In the genomic region with DNA sequence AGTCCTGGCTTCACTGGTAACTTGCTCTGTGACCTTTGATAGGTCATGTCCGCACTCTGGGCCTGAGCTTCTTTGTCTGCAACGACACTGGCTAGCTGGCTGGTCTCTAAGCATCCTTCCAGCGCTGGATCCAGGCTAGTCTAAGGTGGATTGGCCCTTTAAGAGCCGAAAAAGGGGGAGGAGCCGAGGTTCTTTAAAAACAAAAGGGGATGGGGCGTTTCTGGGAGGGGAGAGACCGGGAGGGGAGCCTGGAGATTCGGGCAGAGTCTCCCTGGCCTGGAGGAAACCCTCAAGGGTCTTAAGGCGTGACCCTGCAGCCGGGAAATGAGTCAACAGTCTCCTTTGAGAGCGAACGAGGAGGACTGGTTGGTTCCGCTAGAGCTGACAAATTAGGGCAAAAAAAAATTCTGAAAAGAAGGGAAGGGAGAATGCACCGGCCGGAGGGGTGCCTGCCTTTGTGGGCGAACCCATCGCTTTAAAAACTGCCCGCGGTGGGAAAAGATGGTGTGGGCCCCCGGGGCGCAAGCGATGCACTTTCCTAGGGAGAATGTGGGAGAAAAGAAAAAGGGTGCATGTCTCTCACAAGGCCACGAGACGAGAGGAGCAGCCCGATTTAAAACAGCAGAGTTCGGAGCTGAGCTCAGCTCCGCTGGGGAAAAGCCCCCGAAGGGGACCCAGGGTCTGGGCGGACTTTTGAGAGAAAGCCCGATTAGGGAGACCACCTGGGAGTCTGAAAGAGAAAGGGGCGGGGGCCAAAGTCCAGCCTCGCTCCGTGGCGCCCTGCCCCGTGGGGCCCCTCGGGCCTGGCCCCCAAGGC, we compare ENCODE assay signal across 8 cellular contexts. TPM values are rescaled to one million over a fixed set of nuclear protein-coding genes. Genes with fewer than 3 reads are reported as not detected.
DNase-seq lines count a peak whose midpoint lies in the region; ATAC-seq and TF ChIP-seq lines count a peak whose summit lies in the region.

No MANE protein-coding gene starts in this region.

- H3K9me3 ChIP-seq in left lung: no peaks in the 10 kb centered on the region

- peaks cover 0 to 14% of the 10 kb centered on the region in 2 donors for H3K36me3 ChIP-seq in left lung

- CTCF ChIA-PET in activated B cell treated with CpG ODN at 0.5 μM for 24 hours (lab: Charles Lee): interaction anchor here (0.7 to 2.4 kb wide), 15 partner anchors 11 to 385 kb away, joined by 3 to 17 read pairs (median 3); a partner anchor contains a TSS

- peaks cover 5% of the 10 kb centered on the region for H3K36me3 Mint-ChIP-seq in activated B cell treated with CpG ODN at 0.5 μM for 24 hours (ENCODE audit: low read depth)

- intact Hi-C loops in activated B cell treated with CpG ODN at 0.5 μM for 24 hours (cut with micrococcal nuclease): loop anchor here (1.0 to 5.0 kb wide), 7 partner anchors 71 to 535 kb away; a partner anchor contains a TSS
- intact Hi-C loops in left lung (cut with DNase I): loop anchor here in 1 of 2 donors (10.0 kb wide), 1 partner anchor 177 kb away; no protein-coding TSS in a partner anchor

- H3K27me3 Mint-ChIP-seq in activated B cell treated with CpG ODN at 0.5 μM for 24 hours: peaks cover 3% of the 10 kb centered on the region

- H3K4me3 Mint-ChIP-seq in activated B cell treated with CpG ODN at 0.5 μM for 24 hours: peak overlapping the region; percentile 94

- no peak for TF ChIP-seq CTCF in GM20000 (IDR thresholded peaks at IDR 0.05; ENCODE audit: extremely low read depth, missing control alignments)
- TF ChIP-seq CTCF in activated B cell treated with CpG ODN at 0.5 μM for 24 hours (IDR thresholded peaks at IDR 0.05): no peak
- no peak for TF ChIP-seq CTCF in left lung (IDR thresholded peaks at IDR 0.05)

- H3K27ac Mint-ChIP-seq in activated B cell treated with CpG ODN at 0.5 μM for 24 hours: peak overlapping the region; percentile 83

- H3K27me3 ChIP-seq in left lung: peaks cover 0 to 31% of the 10 kb centered on the region in 2 donors

- ATAC-seq in activated B cell treated with CpG ODN at 0.5 μM for 24 hours (ENCODE audit: low read depth) (peak; percentile 19), left lung (peak; percentile 46), GM21526 (IDR thresholded peaks at IDR 0.05; ENCODE audit: low FRiP score, unreplicated experiment) (no peak)

- peaks cover 11% of the 10 kb centered on the region for H3K4me1 Mint-ChIP-seq in activated B cell treated with CpG ODN at 0.5 μM for 24 hours

- peak overlapping the region; percentile 72 to 74 for H3K27ac ChIP-seq in left lung

- peak overlapping the region; percentile 79 to 82 for H3K4me3 ChIP-seq in left lung

- H3K4me1 ChIP-seq in left lung: peaks cover 4 to 36% of the 10 kb centered on the region in 2 donors

- DNase-seq in AML-193 (lab: John Stamatoyannopoulos, UW) (peak; percentile 23 to 33), GM20000 (ENCODE audit: low spot score) (peak; percentile 82), NCI-H2196 (lab: John Stamatoyannopoulos, UW; ENCODE audit: unreplicated experiment) (peak; percentile 61), activated B cell treated with CpG ODN at 0.5 μM for 24 hours (peak; percentile 35), left lung (peak in 1 of 2 donors; percentile 62)
- peak; percentile 33 for DNase-seq in effector CD4-positive, alpha-beta T cell
- DNase-seq in stimulated activated CD4-positive, alpha-beta T cell treated with anti-CD3 and anti-CD28 coated beads, Interleukin-2, amount 100 ng/mL, for 48 hours: peak; percentile 21 to 32

- POLR2A ChIA-PET in activated B cell treated with CpG ODN at 0.5 μM for 24 hours (lab: Charles Lee): interaction anchor here (0.6 to 3.8 kb wide), 3 partner anchors 70 to 1835 kb away, joined by 3 to 21 read pairs (median 3); a partner anchor contains a TSS

- H3K9me3 Mint-ChIP-seq in activated B cell treated with CpG ODN at 0.5 μM for 24 hours: no peaks in the 10 kb centered on the region

RNA-seq across cellular contexts. Expression of a gene that starts 1.0 kb away (rescaled TPM):
- total RNA-seq in activated B cell treated with CpG ODN at 0.5 μM for 24 hours (11.2 and 12.5 TPM in 2 replicates), left lung (10 to 100 TPM in 1 of 2 donors, 1 to 10 TPM in 1; 9.2 to 14.0 TPM)

RNA-seq across cellular contexts. Expression of a gene that starts 45.6 kb away (rescaled TPM):
- total RNA-seq in activated B cell treated with CpG ODN at 0.5 μM for 24 hours (18.7 and 20.8 TPM in 2 replicates), left lung (10 to 100 TPM; 20.3 to 21.7 TPM)
